Comparison of ENCODE assay signal across 8 cellular contexts in genomic region chr7:64633401-64633800, GRCh38.
"Had no signal": no experiment of that assay in that cellular context is flagged by ENCODE, and none has a peak within 500 bp of the region (broad histone marks: within the 10 kb centered on the region; RNA-seq: fewer than 3 reads in every experiment).

No MANE protein-coding gene starts in this region.

- H3K4me3 ChIP-seq: GM12878 had no signal

- ATAC-seq: GM12878 had no signal

- DNase-seq: GDM1, GF-D8 had no signal

- FAIRE-seq: G401.6, GM12878, GM12891, GM12892, GM18507, GM19239 had no signal
